Comparison of ENCODE assay signal across 14 cellular contexts in genomic region chr3:172066880-172067778, GRCh38. TPM values are rescaled to one million over a fixed set of nuclear protein-coding genes. Genes with fewer than 3 reads are reported as not detected.
A peak's percentile ranks its signal among the peaks of the same experiment; 100 is the strongest.
DNase-seq lines count a peak whose midpoint lies in the region; ATAC-seq and TF ChIP-seq lines count a peak whose summit lies in the region.
"Had no signal": no experiment of that assay in that cellular context is flagged by ENCODE, and none has a peak within 500 bp of the region (broad histone marks: within the 10 kb centered on the region; RNA-seq: fewer than 3 reads in every experiment).

No MANE protein-coding gene starts in this region.

- H3K4me1 ChIP-seq in right lobe of liver (peaks cover 0 to 89% (median 43%) of the 10 kb centered on the region in 4 donors), transverse colon (peaks cover 27 to 100% (median 70%) of the 10 kb centered on the region in 4 donors), SJCRH30 (peaks cover 9% of the 10 kb centered on the region)

- no peaks in the 10 kb centered on the region for H3K9me3 Mint-ChIP-seq in activated T-cell treated with anti-CD3 and anti-CD28 coated beads, Interleukin-2, amount 50 U/mL, for 72 hours
- peaks cover 5% of the 10 kb centered on the region for H3K9me3 Mint-ChIP-seq in activated naive CD8-positive, alpha-beta T cell treated with anti-CD3 and anti-CD28 coated beads for 36 hours

- peak overlapping the region; percentile 38 to 56 for H3K4me3 Mint-ChIP-seq in activated T-cell treated with anti-CD3 and anti-CD28 coated beads, Interleukin-2, amount 50 U/mL, for 72 hours
- H3K4me3 Mint-ChIP-seq in activated naive CD8-positive, alpha-beta T cell treated with anti-CD3 and anti-CD28 coated beads for 36 hours: no peak overlapping the region

- TF ChIP-seq POLR2A in right lobe of liver (IDR thresholded peaks at IDR 0.05) (no peak), transverse colon (IDR thresholded peaks at IDR 0.05) (no peak), GM18505 (IDR thresholded peaks at IDR 0.05; ENCODE audit: borderline replicate concordance, extremely low read depth, insufficient read depth, insufficient read length) (no peak)

- H3K4me1 Mint-ChIP-seq in activated T-cell treated with anti-CD3 and anti-CD28 coated beads, Interleukin-2, amount 50 U/mL, for 72 hours (ENCODE audit: low read depth): peaks cover 24% of the 10 kb centered on the region
- H3K4me1 Mint-ChIP-seq in activated naive CD8-positive, alpha-beta T cell treated with anti-CD3 and anti-CD28 coated beads for 36 hours: peaks cover 27% of the 10 kb centered on the region

- no peak for TF ChIP-seq EP300 in transverse colon (IDR thresholded peaks at IDR 0.05; ENCODE audit: low read depth)

- H3K27ac ChIP-seq in right lobe of liver (peak overlapping the region; percentile 77 to 92 (median 83)), transverse colon (peak overlapping the region; percentile 69 to 82 (median 76)), SJCRH30 (no peak overlapping the region)

- peak in 1 of 2 donors; percentile 21 for ATAC-seq in activated T-cell treated with anti-CD3 and anti-CD28 coated beads, Interleukin-2, amount 50 U/mL, for 72 hours (replicated peaks in 1 of 2)
- ATAC-seq in right lobe of liver (no peak), GM18505 (IDR thresholded peaks at IDR 0.05; ENCODE audit: unreplicated experiment) (no peak)

- H3K4me3 ChIP-seq in right lobe of liver (no peak overlapping the region), transverse colon (peak overlapping the region in 1 of 4 donors; percentile 22), SJCRH30 (no peak overlapping the region)

- TF ChIP-seq CTCF in right lobe of liver (IDR thresholded peaks at IDR 0.05) (no peak), transverse colon (IDR thresholded peaks at IDR 0.05) (no peak)

- DNase-seq in activated T-cell treated with anti-CD3 and anti-CD28 coated beads, Interleukin-2, amount 50 U/mL, for 72 hours: no peak
- DNase-seq in activated T-cell treated with anti-CD3 and anti-CD28 coated beads, Interleukin-2, amount 50 U/mL, for 48 hours: no peak
- no peak for DNase-seq in activated naive CD8-positive, alpha-beta T cell treated with anti-CD3 and anti-CD28 coated beads for 36 hours
- DNase-seq in right lobe of liver (no peak), transverse colon (no peak), SJCRH30 (no peak), D341Med (ENCODE audit: low spot score) (no peak)
- DNase-seq: activated naive CD4-positive, alpha-beta T cell treated with anti-CD3 and anti-CD28 coated beads, Interleukin-2, amount 50 U/mL, for 16 hours; central memory CD4-positive, alpha-beta T cell; GDM1; NCI-H1436; NCI-H345; T-helper 1 cell had no signal

- H3K27me3 ChIP-seq in right lobe of liver (no peaks in the 10 kb centered on the region), transverse colon (no peaks in the 10 kb centered on the region), SJCRH30 (no peaks in the 10 kb centered on the region)

- in situ Hi-C loops in transverse colon (cut with MboI; ENCODE audit: low pct_ligation_motif_present in 1 of 4, low pct_unique_long_range_greater_than_20kb in 1 of 4, low sequenced_read_pairs in 3 of 4): no loop called here

- H3K36me3 ChIP-seq in right lobe of liver: peaks cover 0 to 2% (median 0%) of the 10 kb centered on the region in 4 donors
- no peaks in the 10 kb centered on the region for H3K36me3 ChIP-seq in transverse colon
- peaks cover 49% of the 10 kb centered on the region for H3K36me3 ChIP-seq in SJCRH30

- H3K9me3 ChIP-seq in right lobe of liver (no peaks in the 10 kb centered on the region), transverse colon (no peaks in the 10 kb centered on the region), SJCRH30 (replicated peaks) (no peaks in the 10 kb centered on the region)

- peaks cover 2% of the 10 kb centered on the region in 2 donors for H3K36me3 Mint-ChIP-seq in activated T-cell treated with anti-CD3 and anti-CD28 coated beads, Interleukin-2, amount 50 U/mL, for 72 hours (ENCODE audit: insufficient read depth in 2 of 2)
- peaks cover 19% of the 10 kb centered on the region for H3K36me3 Mint-ChIP-seq in activated naive CD8-positive, alpha-beta T cell treated with anti-CD3 and anti-CD28 coated beads for 36 hours

- WGBS in right lobe of liver (ENCODE audit: insufficient coverage, low coverage, low lambda C conversion rate, missing lambda C conversion rate): 84% methylated on average over 7 of the region's 7 CpGs
- 40 to 47% methylated on average over 7 of the region's 7 CpGs for WGBS in transverse colon (ENCODE audit: low coverage in 1 of 2), 2 donors

- intact Hi-C loops in right lobe of liver (cut with DNase I): no loop called here
- intact Hi-C loops in transverse colon (cut with DNase I; ENCODE audit: low total_unique reads): no loop called here

- no peaks in the 10 kb centered on the region for H3K27me3 Mint-ChIP-seq in activated T-cell treated with anti-CD3 and anti-CD28 coated beads, Interleukin-2, amount 50 U/mL, for 72 hours (ENCODE audit: low read depth)
- no peaks in the 10 kb centered on the region for H3K27me3 Mint-ChIP-seq in activated naive CD8-positive, alpha-beta T cell treated with anti-CD3 and anti-CD28 coated beads for 36 hours

- peak overlapping the region; percentile 39 for H3K27ac Mint-ChIP-seq in activated T-cell treated with anti-CD3 and anti-CD28 coated beads, Interleukin-2, amount 50 U/mL, for 72 hours
- peak overlapping the region; percentile 0 for H3K27ac Mint-ChIP-seq in activated naive CD8-positive, alpha-beta T cell treated with anti-CD3 and anti-CD28 coated beads for 36 hours

RNA-seq across cellular contexts. Expression of gene FNDC3B, which starts 27.8 kb away (rescaled TPM):
- 10 to 100 TPM; 12.0 to 17.7 TPM for total RNA-seq in activated T-cell treated with anti-CD3 and anti-CD28 coated beads, Interleukin-2, amount 50 U/mL, for 72 hours
- total RNA-seq in activated naive CD8-positive, alpha-beta T cell treated with anti-CD3 and anti-CD28 coated beads for 36 hours: 10 to 100 TPM; 11.6 to 12.2 TPM
- 100 to 1,000 TPM in 1 of 6 experiments, 10 to 100 TPM in 5; 40.2 to 184 (median 63.5) TPM for total RNA-seq in right lobe of liver
- total RNA-seq in transverse colon: 10 to 100 TPM; 28.5 to 85.7 (median 44.5) TPM
- total RNA-seq in SJCRH30 (2014; rRNA removed; shearing (Covaris generic)): 57.2 and 62.3 TPM in 2 replicates
